In the genomic region with DNA sequence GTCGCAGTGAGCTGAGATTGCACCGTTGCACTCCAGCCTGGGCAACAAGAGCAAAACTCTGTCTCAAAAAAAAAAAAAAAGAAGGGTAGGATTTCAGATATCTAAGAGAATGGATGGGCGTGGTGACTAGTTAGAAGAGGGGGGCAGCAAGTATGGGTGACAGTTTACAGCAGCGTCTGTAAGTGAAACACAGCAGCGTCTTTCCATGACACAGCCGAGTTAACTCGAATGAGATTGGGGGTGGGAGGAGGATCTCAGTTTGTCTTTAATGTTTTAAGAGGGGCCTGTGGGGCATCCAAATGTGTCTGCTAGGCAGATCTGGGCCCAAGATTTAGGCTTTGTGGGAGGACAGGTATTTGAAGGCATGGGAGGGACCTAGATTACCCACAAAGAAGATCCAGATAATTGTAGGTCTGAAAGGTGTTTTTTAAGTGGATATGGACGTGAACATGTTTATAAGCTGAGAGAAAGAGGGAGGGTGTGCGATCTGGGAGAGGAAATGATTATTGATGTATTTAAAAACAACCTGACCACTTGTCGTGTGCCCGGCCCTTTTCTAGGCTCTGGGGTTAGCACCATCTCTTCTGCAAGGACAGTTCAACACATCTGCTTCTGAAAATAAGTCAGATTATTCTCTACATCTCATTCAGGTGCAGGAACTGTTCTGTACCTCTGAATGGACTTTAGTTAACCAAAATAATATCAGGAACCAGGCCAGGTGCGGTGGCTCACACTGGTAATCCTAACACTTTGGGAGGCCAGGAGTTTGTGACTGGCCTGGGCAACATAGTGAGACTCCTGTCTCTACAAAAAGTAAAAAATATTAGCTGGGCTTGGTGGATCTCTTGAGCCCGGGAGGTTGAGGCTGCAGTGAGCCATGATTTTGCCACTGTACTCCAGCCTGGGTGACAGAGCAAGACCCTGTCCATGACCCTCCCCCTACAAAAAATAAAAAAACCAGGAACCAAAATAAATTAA, we compare ENCODE assay signal across 14 cellular contexts. TPM values are rescaled to one million over a fixed set of nuclear protein-coding genes. Genes with fewer than 3 reads are reported as not detected.
A peak's percentile ranks its signal among the peaks of the same experiment; 100 is the strongest.
DNase-seq lines count a peak whose midpoint lies in the region; ATAC-seq, FAIRE-seq and TF ChIP-seq lines count a peak whose summit lies in the region.
"Had no signal": no experiment of that assay in that cellular context is flagged by ENCODE, and none has a peak within 500 bp of the region (broad histone marks: within the 10 kb centered on the region; RNA-seq: fewer than 3 reads in every experiment).

No MANE protein-coding gene starts in this region.

- no peak overlapping the region for H3K18ac ChIP-seq in IMR-90 (ENCODE audit: low read depth, low read length)
- H3K18ac ChIP-seq in trophoblast cell (ENCODE audit: low read length) = no peak overlapping the region

- H3K9me3 Mint-ChIP-seq in activated T-cell treated with anti-CD3 and anti-CD28 coated beads, Interleukin-2, amount 50 U/mL, for 24 hours = no peaks in the 10 kb centered on the region

- 100% methylated on average over 1 of the region's 13 CpGs; no CpG with 5 or more reads in 1 of the 2 experiments for WGBS in IMR-90 (ENCODE audit: extremely low coverage in 2 of 2, insufficient read length in 1 of 2), 2 experiments
- WGBS in K562 (ENCODE audit: insufficient coverage, low coverage, missing lambda C conversion rate) = 59% methylated on average over 9 of the region's 13 CpGs
- 100% methylated on average over 1 of the region's 13 CpGs for WGBS in trophoblast cell (ENCODE audit: extremely low coverage, insufficient coverage, insufficient read length)
- WGBS in prostate gland = 76% methylated on average over 13 of the region's 13 CpGs

- peaks cover 47% of the 10 kb centered on the region for H3K4me1 Mint-ChIP-seq in activated T-cell treated with anti-CD3 and anti-CD28 coated beads, Interleukin-2, amount 50 U/mL, for 24 hours (ENCODE audit: low read depth)

- H2AK5ac ChIP-seq in IMR-90 (ENCODE audit: low read depth, low read length) (no peak overlapping the region), trophoblast cell (ENCODE audit: low read length) (no peak overlapping the region)

- H3K4me3 Mint-ChIP-seq in activated T-cell treated with anti-CD3 and anti-CD28 coated beads, Interleukin-2, amount 50 U/mL, for 24 hours = peak overlapping the region; percentile 58

- H2AK9ac ChIP-seq in IMR-90 (replicated peaks; ENCODE audit: low read depth, low read length, poor library complexity) = peak overlapping the region; percentile 56

- no peak overlapping the region for H3K14ac ChIP-seq in IMR-90 (replicated peaks; ENCODE audit: low read depth, low read length)
- no peak overlapping the region for H3K14ac ChIP-seq in trophoblast cell (ENCODE audit: low read length)

- H2AFZ ChIP-seq in IMR-90 (replicated peaks; ENCODE audit: low read length, poor library complexity) (no peak overlapping the region), K562 (ENCODE audit: low read depth, low read length) (no peak overlapping the region), trophoblast cell (ENCODE audit: insufficient read depth, low read length, poor library complexity) (no peak overlapping the region)

- no peak overlapping the region for H4K12ac ChIP-seq in trophoblast cell (ENCODE audit: low read depth, low read length)

- peaks cover 6 to 16% of the 10 kb centered on the region in 2 experiments; a peak in 2 of 4 replicates for H3K79me1 ChIP-seq in IMR-90 (ENCODE audit: low read depth in 1 of 2, low read length in 2 of 2)
- peaks cover 11% of the 10 kb centered on the region for H3K79me1 ChIP-seq in trophoblast cell (ENCODE audit: low read length)

- H3K27ac ChIP-seq in IMR-90 (ENCODE audit: insufficient read depth, low read length) (no peak overlapping the region), K562 (ENCODE audit: extremely low read depth, low read depth, low read length) (no peak overlapping the region), trophoblast cell (ENCODE audit: low read depth, low read length) (no peak overlapping the region), prostate gland (no peak overlapping the region)
- H3K27ac ChIP-seq: gastrocnemius medialis had no signal

- BruUV-seq in IMR-90 (replicated peaks; lab: Mats Ljungman, UMichigan) (no TSS peak), K562 (replicated peaks; lab: Mats Ljungman, UMichigan) (no TSS peak)

- H3K9ac ChIP-seq in IMR-90 (ENCODE audit: low read depth, low read length) (no peak overlapping the region), K562 (ENCODE audit: insufficient read depth in 1 of 2, low read depth in 2 of 2, low read length in 2 of 2) (no peak overlapping the region), trophoblast cell (ENCODE audit: low read length) (no peak overlapping the region)

- H2BK5ac ChIP-seq in IMR-90 (ENCODE audit: low read depth, low read length, poor library complexity, severe bottlenecking) (no peak overlapping the region), trophoblast cell (ENCODE audit: low read depth, low read length, poor library complexity) (no peak overlapping the region)

- TF ChIP-seq RAD21 in IMR-90 (IDR thresholded peaks at IDR 0.05; ENCODE audit: low read length) = no peak
- TF ChIP-seq RAD21 in K562 (CRISPR knock-in tag; conservative IDR thresholded peaks at IDR 0.05 in 1 of 2, IDR thresholded peaks at IDR 0.05 in 1 of 2) = no peak

- no peak for TF ChIP-seq EP300 in K562 (IDR thresholded peaks at IDR 0.05; ENCODE audit: low read length)

- no peak for TF ChIP-seq POLR2A in IMR-90 (IDR thresholded peaks at IDR 0.05; ENCODE audit: low read depth, low read length)
- no peak for TF ChIP-seq POLR2A in K562 (conservative IDR thresholded peaks at IDR 0.05)
- no peak for TF ChIP-seq POLR2A in prostate gland (IDR thresholded peaks at IDR 0.05)

- H3K79me2 ChIP-seq in K562 (ENCODE audit: control insufficient read depth, insufficient read depth, low read length) (peaks cover 19% of the 10 kb centered on the region), trophoblast cell (ENCODE audit: control insufficient read depth, insufficient read depth, low read length, poor library complexity) (peaks cover 8% of the 10 kb centered on the region)

- H3K36me3 ChIP-seq in IMR-90 (ENCODE audit: control insufficient read depth, insufficient read depth, low read length) (peaks cover 2% of the 10 kb centered on the region; the same call in 1 of the 2 replicates), K562 (ENCODE audit: control insufficient read depth, insufficient read depth, low read length) (peaks cover 21% of the 10 kb centered on the region; the same call in 2 of the 3 replicates), trophoblast cell (ENCODE audit: control insufficient read depth in 1 of 2, insufficient read depth in 2 of 2, low read length in 2 of 2) (peaks cover 3% of the 10 kb centered on the region in 2 experiments), prostate gland (no peaks in the 10 kb centered on the region)

- H2BK120ac ChIP-seq in IMR-90 (ENCODE audit: low read depth, low read length) (no peak overlapping the region), trophoblast cell (ENCODE audit: insufficient read depth, low read length, poor library complexity) (no peak overlapping the region)

- H4K5ac ChIP-seq in IMR-90 (ENCODE audit: low read depth, low read length) = no peak overlapping the region

- H3K9me3 ChIP-seq in IMR-90 (ENCODE audit: control insufficient read depth, insufficient read depth, low read length) (no peaks in the 10 kb centered on the region), K562 (replicated peaks; ENCODE audit: control insufficient read depth, insufficient read depth, low read depth, low read length) (no peaks in the 10 kb centered on the region), trophoblast cell (ENCODE audit: insufficient read depth, low read depth, low read length) (no peaks in the 10 kb centered on the region), prostate gland (no peaks in the 10 kb centered on the region)
- H3K9me3 ChIP-seq: gastrocnemius medialis had no signal

- peaks cover 62% of the 10 kb centered on the region for H3K36me3 Mint-ChIP-seq in activated T-cell treated with anti-CD3 and anti-CD28 coated beads, Interleukin-2, amount 50 U/mL, for 24 hours (ENCODE audit: low read depth)

- H3K4me1 ChIP-seq in IMR-90 (ENCODE audit: control insufficient read depth, insufficient read depth, low read length) (peaks cover 5% of the 10 kb centered on the region; the same call in 1 of the 2 replicates), K562 (replicated peaks in 1 of 2; ENCODE audit: control insufficient read depth in 2 of 2, insufficient read depth in 2 of 2, low read length in 2 of 2) (peaks cover 5 to 11% of the 10 kb centered on the region in 2 experiments; a peak in 4 of 5 replicates), trophoblast cell (ENCODE audit: control insufficient read depth in 1 of 2, insufficient read depth in 2 of 2, low read length in 2 of 2) (peaks cover 0 to 7% of the 10 kb centered on the region in 2 experiments), prostate gland (replicated peaks) (no peaks in the 10 kb centered on the region)

- no peak for FAIRE-seq in K562 (lab: Jason Lieb, UNC)
- FAIRE-seq: bronchial epithelial cell had no signal

- H2BK20ac ChIP-seq in IMR-90 (ENCODE audit: low read depth, low read length) = no peak overlapping the region

- H3K9me1 ChIP-seq in IMR-90 (ENCODE audit: insufficient read depth, low read length) (no peaks in the 10 kb centered on the region), K562 (ENCODE audit: control insufficient read depth, insufficient read depth, low read length) (no peaks in the 10 kb centered on the region)

- no peak overlapping the region for H2BK12ac ChIP-seq in trophoblast cell (ENCODE audit: low read length)

- dilution Hi-C loops in IMR-90 (cut with HindIII; ENCODE audit: low sequenced_read_pairs, unreplicated experiment) = no loop called here

- no peak for DNase-seq in activated T-cell treated with anti-CD3 and anti-CD28 coated beads, Interleukin-2, amount 50 U/mL, for 24 hours
- DNase-seq in activated T-cell treated with anti-CD3 and anti-CD28 coated beads, Interleukin-2, amount 50 U/mL, for 48 hours = no peak
- DNase-seq in IMR-90 (no peak), K562 (ENCODE audit: extremely low read depth in 1 of 4, low spot score in 3 of 4) (peak in 3 of 4 experiments; percentile 3 to 13 (median 11)), trophoblast cell (no peak), prostate gland (ENCODE audit: low spot score) (no peak)
- DNase-seq: gastrocnemius medialis, mesenchymal stem cell, NCI-H1694, posterior cingulate gyrus, Right ventricle myocardium superior had no signal

- no peaks in the 10 kb centered on the region for H3K27me3 Mint-ChIP-seq in activated T-cell treated with anti-CD3 and anti-CD28 coated beads, Interleukin-2, amount 50 U/mL, for 24 hours

- TF ChIP-seq CTCF in IMR-90 (conservative IDR thresholded peaks at IDR 0.05; ENCODE audit: low read depth, low read length) = no peak
- no peak for TF ChIP-seq CTCF in K562 (IDR thresholded peaks at IDR 0.05 in 2 of 3, conservative IDR thresholded peaks at IDR 0.05 in 1 of 3; ENCODE audit: insufficient read depth in 2 of 3, low read depth in 1 of 3, low read length in 3 of 3)
- TF ChIP-seq CTCF in prostate gland (IDR thresholded peaks at IDR 0.05) = no peak

- no peak overlapping the region for H4K91ac ChIP-seq in IMR-90 (ENCODE audit: insufficient read depth, low read depth, low read length)
- no peak overlapping the region for H4K91ac ChIP-seq in trophoblast cell (ENCODE audit: low read depth, low read length)

- H3K56ac ChIP-seq in IMR-90 (ENCODE audit: extremely low read depth, insufficient read depth, low read length) = no peak overlapping the region

- in situ Hi-C loops in IMR-90 (cut with MboI; ENCODE audit: low sequenced_read_pairs) = no loop called here
- in situ Hi-C loops in K562 (cut with MboI) = no loop called here

- ATAC-seq in IMR-90 (ENCODE audit: low read depth) = no peak
- ATAC-seq in K562 = no peak
- ATAC-seq in HG03159 (IDR thresholded peaks at IDR 0.05; ENCODE audit: unreplicated experiment) = no peak
- no peak for ATAC-seq in HG03378 (IDR thresholded peaks at IDR 0.05; ENCODE audit: unreplicated experiment)
- ATAC-seq: gastrocnemius medialis had no signal

- no peak overlapping the region for H3K27ac Mint-ChIP-seq in activated T-cell treated with anti-CD3 and anti-CD28 coated beads, Interleukin-2, amount 50 U/mL, for 24 hours

- H4K20me1 ChIP-seq in IMR-90 (ENCODE audit: insufficient read depth, low read length) (no peaks in the 10 kb centered on the region), K562 (replicated peaks; ENCODE audit: control insufficient read depth, insufficient read depth, low read length) (no peaks in the 10 kb centered on the region)

- no peak overlapping the region for H3K23ac ChIP-seq in IMR-90 (ENCODE audit: low read depth, low read length)
- no peak overlapping the region for H3K23ac ChIP-seq in trophoblast cell (ENCODE audit: low read length)

- POLR2A ChIA-PET in IMR-90 (lab: Charles Lee; ENCODE audit: unreplicated experiment) = no interaction called here
- POLR2A ChIA-PET in K562 (lab: Yijun Ruan, JAX) = no interaction called here

- no peak overlapping the region; the same call in 1 of the 2 replicates for H3K4me2 ChIP-seq in IMR-90 (ENCODE audit: low read depth, low read length)
- no peak overlapping the region for H3K4me2 ChIP-seq in K562 (ENCODE audit: insufficient read depth, low read length)
- peak overlapping the region; percentile 14 for H3K4me2 ChIP-seq in trophoblast cell (ENCODE audit: low read length)

- H3K27me3 ChIP-seq in IMR-90 (ENCODE audit: control insufficient read depth, insufficient read depth, low read length) = no peaks in the 10 kb centered on the region
- no peaks in the 10 kb centered on the region for H3K27me3 ChIP-seq in K562 (ENCODE audit: control insufficient read depth in 2 of 2, insufficient read depth in 2 of 2, low read length in 2 of 2)
- H3K27me3 ChIP-seq in trophoblast cell (ENCODE audit: insufficient read depth, low read length) = no peaks in the 10 kb centered on the region
- no peaks in the 10 kb centered on the region for H3K27me3 ChIP-seq in prostate gland (replicated peaks; ENCODE audit: insufficient read depth)
- H3K27me3 ChIP-seq: gastrocnemius medialis had no signal

- CTCF ChIA-PET in IMR-90 (lab: Yijun Ruan, JAX) = no interaction called here
- CTCF ChIA-PET in K562 (lab: Yijun Ruan, JAX; ENCODE audit: low intra/inter-chr PET ratio) = interaction anchor here (0.7 kb wide), 2 partner anchors 42 to 390 kb away, joined by 3 to 4 read pairs; no protein-coding TSS in a partner anchor

- no peak overlapping the region for H4K8ac ChIP-seq in IMR-90 (ENCODE audit: low read depth in 2 of 2, low read length in 2 of 2)
- no peak overlapping the region for H4K8ac ChIP-seq in trophoblast cell (ENCODE audit: low read depth, low read length)

- no peak overlapping the region for H3K4me3 ChIP-seq in IMR-90 (ENCODE audit: insufficient read depth, low read depth, low read length)
- H3K4me3 ChIP-seq in K562 = no peak overlapping the region
- no peak overlapping the region for H3K4me3 ChIP-seq in trophoblast cell (ENCODE audit: low read depth, low read length)
- H3K4me3 ChIP-seq in prostate gland = no peak overlapping the region
- H3K4me3 ChIP-seq: gastrocnemius medialis had no signal

- no peak overlapping the region for H2BK15ac ChIP-seq in IMR-90 (ENCODE audit: low read depth, low read length)

- intact Hi-C loops in IMR-90 (cut with micrococcal nuclease) (loop anchor here (10.0 kb wide), 3 partner anchors 94 to 784 kb away; no protein-coding TSS in a partner anchor), K562 (cut with micrococcal nuclease) (no loop called here), prostate gland (cut with DNase I) (no loop called here)

- H3K4ac ChIP-seq in IMR-90 (ENCODE audit: low read depth, low read length) (no peak overlapping the region), trophoblast cell (ENCODE audit: low read depth, low read length) (no peak overlapping the region)

RNA-seq across cellular contexts. Expression of gene CEP78, which starts 2.5 kb away (rescaled TPM):
- total RNA-seq in IMR-90 (2012; rRNA removed) = 18.3 and 21.4 TPM in 2 replicates
- 7.9 and 9.2 TPM in 2 replicates for polyA plus RNA-seq in IMR-90 (2012; rRNA removed)
- polyA plus RNA-seq in IMR-90 (2012; cell fraction: cytosol; rRNA removed) = 1.7 and 2.2 TPM in 2 replicates
- polyA plus RNA-seq in IMR-90 (2012; cell fraction: nucleus; rRNA removed; ENCODE audit: low replicate concordance) = 4.6 and 12.0 TPM in 2 replicates
- 15.4 and 45.2 TPM in 2 replicates for total RNA-seq in K562 (2011; cell fraction: chromatin; rRNA removed; ENCODE audit: low replicate concordance)
- total RNA-seq in K562 (2011; cell fraction: nucleolus; rRNA removed) = 7.3 and 11.1 TPM in 2 replicates
- total RNA-seq in K562 (2011; cell fraction: nucleoplasm; rRNA removed) = 15.1 and 25.1 TPM in 2 replicates
- 26.0 and 41.4 TPM in 2 replicates for total RNA-seq in K562 (2014; rRNA removed)
- total RNA-seq in K562 (2014; rRNA removed; fragmentation: Illumina TruSeq; extraction: Trizol) = 23.4 and 24.6 TPM in 2 replicates
- 22.4 and 24.3 TPM in 2 replicates for total RNA-seq in K562 (2015; rRNA removed; fragmentation: Illumina TruSeq; extraction: Trizol)
- total RNA-seq in K562 (2021) = 18.3 and 21.5 TPM in 2 replicates
- polyA plus RNA-seq in K562 (2011; rRNA removed) = 17.1 and 22.8 TPM in 2 replicates
- 5.0 and 9.7 TPM in 2 replicates for polyA plus RNA-seq in K562 (2011; cell fraction: cytosol; rRNA removed)
- polyA plus RNA-seq in K562 (2011; cell fraction: nucleus; rRNA removed) = 16.2 and 20.6 TPM in 2 replicates
- 11.5 and 11.6 TPM in 2 replicates for polyA plus RNA-seq in K562 (2012)
- 15.4 and 20.2 TPM in 2 replicates for polyA plus RNA-seq in K562 (2014; fragmentation: Illumina TruSeq; extraction: Trizol)
- polyA plus RNA-seq in K562 (2014; fragmentation: Nextera tagmentation; extraction: Ambion mirVana) = 1 to 10 TPM; 3.5 to 4.5 TPM
- 17.3 and 18.4 TPM in 2 replicates for polyA plus RNA-seq in K562 (2014; rRNA removed)
- polyA minus RNA-seq in K562 (2011; rRNA and poly(A)+ RNA removed) = 16.7 and 17.4 TPM in 2 replicates
- 5.3 and 8.1 TPM in 2 replicates for polyA minus RNA-seq in K562 (2011; cell fraction: cytosol; rRNA and poly(A)+ RNA removed)
- 14.9 and 18.1 TPM in 2 replicates for polyA minus RNA-seq in K562 (2011; cell fraction: nucleus; rRNA and poly(A)+ RNA removed)
- polyA plus RNA-seq in trophoblast cell (2013) = 29.5 and 30.9 TPM in 2 replicates
- 10 to 100 TPM; 12.0 to 16.5 TPM for total RNA-seq in prostate gland

RNA-seq across cellular contexts. Expression of gene PSAT1, which starts 58.6 kb away (rescaled TPM):
- 88.4 and 98.9 TPM in 2 replicates for total RNA-seq in IMR-90 (2012; rRNA removed)
- 52.2 and 77.2 TPM in 2 replicates for polyA plus RNA-seq in IMR-90 (2012; rRNA removed)
- 30.9 and 42.1 TPM in 2 replicates for polyA plus RNA-seq in IMR-90 (2012; cell fraction: cytosol; rRNA removed)
- 15.8 and 49.8 TPM in 2 replicates for polyA plus RNA-seq in IMR-90 (2012; cell fraction: nucleus; rRNA removed; ENCODE audit: low replicate concordance)
- 24.3 and 29.1 TPM in 2 replicates for total RNA-seq in K562 (2011; cell fraction: chromatin; rRNA removed; ENCODE audit: low replicate concordance)
- 15.0 and 19.3 TPM in 2 replicates for total RNA-seq in K562 (2011; cell fraction: nucleolus; rRNA removed)
- 18.6 and 23.3 TPM in 2 replicates for total RNA-seq in K562 (2011; cell fraction: nucleoplasm; rRNA removed)
- total RNA-seq in K562 (2014; rRNA removed) = 57.3 and 57.7 TPM in 2 replicates
- total RNA-seq in K562 (2014; rRNA removed; fragmentation: Illumina TruSeq; extraction: Trizol) = 75.7 and 90.1 TPM in 2 replicates
- total RNA-seq in K562 (2015; rRNA removed; fragmentation: Illumina TruSeq; extraction: Trizol) = 24.9 and 29.7 TPM in 2 replicates
- total RNA-seq in K562 (2021) = 87.4 and 98.3 TPM in 2 replicates
- polyA plus RNA-seq in K562 (2011; rRNA removed) = 64.9 and 81.1 TPM in 2 replicates
- 22.3 and 88.3 TPM in 2 replicates for polyA plus RNA-seq in K562 (2011; cell fraction: cytosol; rRNA removed)
- polyA plus RNA-seq in K562 (2011; cell fraction: nucleus; rRNA removed) = 9.4 and 33.9 TPM in 2 replicates
- polyA plus RNA-seq in K562 (2012) = 40.6 and 245 TPM in 2 replicates
- polyA plus RNA-seq in K562 (2014; fragmentation: Illumina TruSeq; extraction: Trizol) = 112 and 123 TPM in 2 replicates
- 100 to 1,000 TPM; 146 to 151 TPM for polyA plus RNA-seq in K562 (2014; fragmentation: Nextera tagmentation; extraction: Ambion mirVana)
- 104 and 105 TPM in 2 replicates for polyA plus RNA-seq in K562 (2014; rRNA removed)
- polyA minus RNA-seq in K562 (2011; rRNA and poly(A)+ RNA removed) = 47.5 and 74.3 TPM in 2 replicates
- 23.9 and 39.2 TPM in 2 replicates for polyA minus RNA-seq in K562 (2011; cell fraction: cytosol; rRNA and poly(A)+ RNA removed)
- polyA minus RNA-seq in K562 (2011; cell fraction: nucleus; rRNA and poly(A)+ RNA removed) = 7.4 and 19.3 TPM in 2 replicates
- polyA plus RNA-seq in trophoblast cell (2013) = 75.3 and 77.9 TPM in 2 replicates
- total RNA-seq in prostate gland = 10 to 100 TPM; 30.4 to 45.8 TPM

Comparison
In these comparisons a context has a peak if more than half of its experiments do, and no peak if none do; other contexts are left out.
1. DNase-seq: peak in K562 (3 of 4); none in activated T-cell treated with anti-CD3 and anti-CD28 coated beads, Interleukin-2, amount 50 U/mL, for 24 hours (single experiment), activated T-cell treated with anti-CD3 and anti-CD28 coated beads, Interleukin-2, amount 50 U/mL, for 48 hours (0 of 2), IMR-90 (single experiment), trophoblast cell (0 of 2) and prostate gland (single experiment).